Comparison of ENCODE assay signal across 27 cellular contexts in the genomic region with DNA sequence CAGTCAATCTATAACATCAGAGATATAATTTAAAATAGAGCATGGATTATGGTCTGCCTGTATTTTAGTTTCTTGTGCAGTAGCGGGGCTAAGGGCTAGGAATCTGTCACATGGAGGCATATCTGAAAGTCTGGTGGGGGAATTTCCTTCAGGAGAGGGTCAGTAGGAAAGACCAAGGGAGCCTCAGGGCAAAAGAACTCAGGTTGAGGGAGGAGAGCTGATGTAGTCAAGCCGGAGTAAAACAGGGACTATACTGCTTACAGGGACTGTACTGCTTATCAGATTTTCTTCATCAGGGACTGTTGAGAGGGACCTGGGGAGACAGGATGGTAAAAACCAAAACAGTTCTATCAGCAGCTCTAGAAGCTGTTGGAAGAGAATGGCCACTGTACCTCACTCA.
"Had no signal": no experiment of that assay in that cellular context is flagged by ENCODE, and none has a peak within 500 bp of the region (broad histone marks: within the 10 kb centered on the region; RNA-seq: fewer than 3 reads in every experiment).

No MANE protein-coding gene starts in this region.

- H3K27me3 Mint-ChIP-seq: progenitor cell of endocrine pancreas, type B pancreatic cell had no signal

- H3K36me3 Mint-ChIP-seq: natural killer cell treated with Interleukin-12 subunit alpha and Interleukin-12 subunit beta and Interleukin-15 and Interleukin-18, amount 100 ng/mL, for 72 hours; neural progenitor cell; stimulated activated effector memory CD8-positive, alpha-beta T cell treated with anti-CD3 and anti-CD28 coated beads, Interleukin-12 subunit alpha, Interleukin-12 subunit beta, amount 100 ng/mL, for 72 hours; stimulated activated naive B cell treated with anti-CD40 and anti-IgM and Interleukin-4, amounts not matched to agents 10 μg/mL and 1 μg/mL and 100 μg/mL, for 72 hours; type B pancreatic cell had no signal

- H3K4me1 Mint-ChIP-seq: naive thymus-derived CD4-positive, alpha-beta T cell; neural progenitor cell; stimulated activated effector memory CD8-positive, alpha-beta T cell treated with anti-CD3 and anti-CD28 coated beads, Interleukin-12 subunit alpha, Interleukin-12 subunit beta, amount 100 ng/mL, for 72 hours; stimulated activated naive B cell treated with anti-CD40 and anti-IgM and Interleukin-4, amounts not matched to agents 10 μg/mL and 1 μg/mL and 100 μg/mL, for 72 hours had no signal

- H3K27ac ChIP-seq: neural progenitor cell, ovary, parathyroid adenoma, psoas muscle, right lobe of liver, sigmoid colon, stomach, thoracic aorta, thyroid gland, tibial nerve, upper lobe of right lung, uterus had no signal

- H3K4me3 Mint-ChIP-seq: naive thymus-derived CD4-positive, alpha-beta T cell; natural killer cell treated with Interleukin-12 subunit alpha and Interleukin-12 subunit beta and Interleukin-15 and Interleukin-18, amount 100 ng/mL, for 72 hours; neural progenitor cell; stimulated activated effector memory CD8-positive, alpha-beta T cell treated with anti-CD3 and anti-CD28 coated beads, Interleukin-12 subunit alpha, Interleukin-12 subunit beta, amount 100 ng/mL, for 72 hours; stimulated activated naive B cell treated with anti-CD40 and anti-IgM and Interleukin-4, amounts not matched to agents 10 μg/mL and 1 μg/mL and 100 μg/mL, for 72 hours; stimulated activated naive CD8-positive, alpha-beta T cell treated with anti-CD3 and anti-CD28 coated beads, Interleukin-15, Interleukin-2, amounts not matched to agents 100 ng/mL and 50 ng/mL, for 24 hours; type B pancreatic cell had no signal

- ATAC-seq: naive thymus-derived CD4-positive, alpha-beta T cell; natural killer cell treated with Interleukin-12 subunit alpha and Interleukin-12 subunit beta and Interleukin-15 and Interleukin-18, amount 100 ng/mL, for 72 hours; psoas muscle; right cardiac atrium; right lobe of liver; stimulated activated effector memory CD8-positive, alpha-beta T cell treated with anti-CD3 and anti-CD28 coated beads, Interleukin-12 subunit alpha, Interleukin-12 subunit beta, amount 100 ng/mL, for 72 hours; stimulated activated naive B cell treated with anti-CD40 and anti-IgM and Interleukin-4, amounts not matched to agents 10 μg/mL and 1 μg/mL and 100 μg/mL, for 72 hours; upper lobe of right lung had no signal

- H3K9me3 Mint-ChIP-seq: natural killer cell treated with Interleukin-12 subunit alpha and Interleukin-12 subunit beta and Interleukin-15 and Interleukin-18, amount 100 ng/mL, for 72 hours; stimulated activated effector memory CD8-positive, alpha-beta T cell treated with anti-CD3 and anti-CD28 coated beads, Interleukin-12 subunit alpha, Interleukin-12 subunit beta, amount 100 ng/mL, for 72 hours; stimulated activated naive B cell treated with anti-CD40 and anti-IgM and Interleukin-4, amounts not matched to agents 10 μg/mL and 1 μg/mL and 100 μg/mL, for 72 hours; stimulated activated naive CD8-positive, alpha-beta T cell treated with anti-CD3 and anti-CD28 coated beads, Interleukin-15, Interleukin-2, amounts not matched to agents 100 ng/mL and 50 ng/mL, for 24 hours; type B pancreatic cell had no signal

- H3K4me3 ChIP-seq: neural progenitor cell, ovary, psoas muscle, right lobe of liver, sigmoid colon, stomach, thoracic aorta, thyroid gland, tibial nerve, upper lobe of right lung, uterus had no signal

- H3K79me2 ChIP-seq: parathyroid adenoma had no signal

- H3K36me3 ChIP-seq: neural progenitor cell, ovary, right lobe of liver, sigmoid colon, stomach, thoracic aorta, thyroid gland, tibial nerve, upper lobe of right lung, uterus had no signal

- H2AFZ ChIP-seq: neural progenitor cell, parathyroid adenoma had no signal

- DNase-seq: naive thymus-derived CD4-positive, alpha-beta T cell; occipital lobe; ovary; psoas muscle; right cardiac atrium; right lobe of liver; sigmoid colon; small intestine; stimulated activated CD4-positive, alpha-beta T cell treated with anti-CD3 and anti-CD28 coated beads, Interleukin-15, amount 100 ng/mL, for 24 hours; stimulated activated CD4-positive, alpha-beta T cell treated with anti-CD3 and anti-CD28 coated beads, Interleukin-2, amount 100 ng/mL, for 24 hours; stimulated activated CD4-positive, alpha-beta T cell treated with anti-CD3 and anti-CD28 coated beads, Interleukin-2, amount 100 ng/mL, for 48 hours; stimulated activated CD4-positive, alpha-beta T cell treated with anti-CD3 and anti-CD28 coated beads, Interleukin-4, amount 100 ng/mL, for 24 hours; stimulated activated naive B cell treated with anti-CD40 and anti-IgM and Interleukin-4, amounts not matched to agents 10 μg/mL and 1 μg/mL and 100 μg/mL, for 72 hours; stimulated activated naive CD4-positive, alpha-beta T cell treated with Interleukin-2 at 50 U/mL for 16 hours; stomach; thyroid gland; upper lobe of right lung; uterus had no signal

- H3K4me1 ChIP-seq: neural progenitor cell, parathyroid adenoma, psoas muscle, right lobe of liver, sigmoid colon, stomach, thyroid gland, tibial nerve, upper lobe of right lung, uterus had no signal

- H3K27ac Mint-ChIP-seq: naive thymus-derived CD4-positive, alpha-beta T cell; natural killer cell treated with Interleukin-12 subunit alpha and Interleukin-12 subunit beta and Interleukin-15 and Interleukin-18, amount 100 ng/mL, for 72 hours; neural progenitor cell; progenitor cell of endocrine pancreas; stimulated activated effector memory CD8-positive, alpha-beta T cell treated with anti-CD3 and anti-CD28 coated beads, Interleukin-12 subunit alpha, Interleukin-12 subunit beta, amount 100 ng/mL, for 72 hours; stimulated activated naive B cell treated with anti-CD40 and anti-IgM and Interleukin-4, amounts not matched to agents 10 μg/mL and 1 μg/mL and 100 μg/mL, for 72 hours; stimulated activated naive CD8-positive, alpha-beta T cell treated with anti-CD3 and anti-CD28 coated beads, Interleukin-15, Interleukin-2, amounts not matched to agents 100 ng/mL and 50 ng/mL, for 24 hours; type B pancreatic cell had no signal

- H3K4me2 ChIP-seq: neural progenitor cell had no signal

- H3K27me3 ChIP-seq: neural progenitor cell, ovary, right lobe of liver, sigmoid colon, stomach, thyroid gland, tibial nerve, upper lobe of right lung, uterus had no signal
